In genomic region chr14:76135722-76136121, GRCh38 we compare ENCODE assay signal across 32 cellular contexts.
"Had no signal": no experiment of that assay in that cellular context is flagged by ENCODE, and none has a peak within 500 bp of the region (broad histone marks: within the 10 kb centered on the region; RNA-seq: fewer than 3 reads in every experiment).

No MANE protein-coding gene starts in this region.

- H3K27ac Mint-ChIP-seq: activated B cell treated with CpG ODN at 0.5 μM for 24 hours; activated CD8-positive, alpha-beta T cell treated with anti-CD3 and anti-CD28 coated beads for 36 hours; activated naive CD8-positive, alpha-beta T cell; activated T-helper 17 cell treated with anti-CD3 and anti-CD28 coated beads, Interleukin-2, amount 50 U/mL, for 72 hours; dendritic cell treated with granulocyte-macrophage colony-stimulating factor and Interleukin-4, amounts not matched to agents 40 ng/mL and 50 ng/mL, for 4 days; T-helper 17 cell; T-helper 2 cell treated with Interferon-gamma antibody and Interleukin-4, amounts not matched to agents 5 μg/mL and 100 μg/mL, for 36 hours had no signal

- H3K4me3 Mint-ChIP-seq: activated B cell treated with CpG ODN at 0.5 μM for 24 hours; activated CD8-positive, alpha-beta T cell treated with anti-CD3 and anti-CD28 coated beads for 36 hours; activated naive CD8-positive, alpha-beta T cell; activated T-cell treated with anti-CD3 and anti-CD28 coated beads, Interleukin-2, amount 50 U/mL, for 4 hours; activated T-helper 17 cell treated with anti-CD3 and anti-CD28 coated beads, Interleukin-2, amount 50 U/mL, for 72 hours; central memory CD8-positive, alpha-beta T cell; dendritic cell treated with granulocyte-macrophage colony-stimulating factor and Interleukin-4, amounts not matched to agents 40 ng/mL and 50 ng/mL, for 4 days; T-helper 17 cell; T-helper 2 cell treated with Interferon-gamma antibody and Interleukin-4, amounts not matched to agents 5 μg/mL and 100 μg/mL, for 36 hours had no signal

- H3K27ac ChIP-seq: brain microvascular endothelial cell, coronary artery, dorsolateral prefrontal cortex, esophagus muscularis mucosa, foreskin keratinocyte, gastrocnemius medialis, heart left ventricle, WERI-Rb-1 had no signal

- H3K9me3 ChIP-seq: esophagus muscularis mucosa, gastrocnemius medialis, heart left ventricle had no signal

- H3K4me3 ChIP-seq: coronary artery, dorsolateral prefrontal cortex, esophagus muscularis mucosa, gastrocnemius medialis, heart left ventricle had no signal

- DNase-seq: activated B cell treated with CpG ODN at 0.5 μM for 24 hours; activated CD4-positive, alpha-beta T cell treated with anti-CD3 and anti-CD28 coated beads for 48 hours; activated CD4-positive, alpha-beta T cell treated with anti-CD3 and anti-CD28 coated beads, Interleukin-2, amount 50 U/mL, for 1 hour; activated CD4-positive, alpha-beta T cell treated with anti-CD3 and anti-CD28 coated beads, Interleukin-2, amount 50 U/mL, for 48 hours; activated CD8-positive, alpha-beta memory T cell treated with anti-CD3 and anti-CD28 coated beads for 24 hours; activated CD8-positive, alpha-beta T cell treated with anti-CD3 and anti-CD28 coated beads for 36 hours; activated effector memory CD4-positive, alpha-beta T cell treated with Interleukin-2 at 50 U/mL for 16 hours; activated gamma-delta T cell treated with Interleukin-2 at 50 U/mL for 16 hours; activated naive CD4-positive, alpha-beta T cell treated with anti-CD3 and anti-CD28 coated beads, Interleukin-2, amount 50 U/mL, for 16 hours; activated naive CD4-positive, alpha-beta T cell treated with Interleukin-2 at 50 U/mL for 16 hours; activated T-cell treated with anti-CD3 and anti-CD28 coated beads, Interleukin-2, amount 50 U/mL, for 4 hours; amniotic stem cell; anterior cingulate cortex; brain microvascular endothelial cell; dorsolateral prefrontal cortex; effector memory CD4-positive, alpha-beta T cell; erythroblast; foreskin keratinocyte; gastrocnemius medialis; glutamatergic neuron; heart left ventricle; T-helper 17 cell; T1000; WERI-Rb-1 had no signal

- H3K36me3 ChIP-seq: brain microvascular endothelial cell, esophagus muscularis mucosa, gastrocnemius medialis, heart left ventricle, WERI-Rb-1 had no signal

- H3K36me3 Mint-ChIP-seq: activated naive CD8-positive, alpha-beta T cell had no signal

- H3K9me3 Mint-ChIP-seq: activated B cell treated with CpG ODN at 0.5 μM for 24 hours; activated CD8-positive, alpha-beta T cell treated with anti-CD3 and anti-CD28 coated beads for 36 hours; central memory CD8-positive, alpha-beta T cell; dendritic cell treated with granulocyte-macrophage colony-stimulating factor and Interleukin-4, amounts not matched to agents 40 ng/mL and 50 ng/mL, for 4 days; T-helper 2 cell treated with Interferon-gamma antibody and Interleukin-4, amounts not matched to agents 5 μg/mL and 100 μg/mL, for 36 hours had no signal

- H3K4me1 ChIP-seq: foreskin keratinocyte, gastrocnemius medialis had no signal

- ATAC-seq: activated CD4-positive, CD25-positive, alpha-beta regulatory T cell treated with anti-CD3 and anti-CD28 coated beads, Interleukin-2, amount 50 U/mL, for 24 hours; activated CD8-positive, alpha-beta T cell treated with anti-CD3 and anti-CD28 coated beads for 36 hours; activated T-cell treated with anti-CD3 and anti-CD28 coated beads, Interleukin-2, amount 50 U/mL, for 4 hours; activated T-helper 17 cell treated with anti-CD3 and anti-CD28 coated beads, Interleukin-2, amount 50 U/mL, for 72 hours; foreskin keratinocyte; gastrocnemius medialis; heart left ventricle; T-helper 17 cell had no signal
